Comparison of ENCODE assay signal across 1 cellular context in genomic region chr9:7785813-7786212, GRCh38.
A peak's percentile ranks its signal among the peaks of the same experiment; 100 is the strongest.
TF ChIP-seq lines count a peak whose summit lies in the region.

No MANE protein-coding gene starts in this region.

TF ChIP-seq in K562, 482 proteins besides CTCF, POLR2A, EP300 and RAD21 (continued from another document):
- TF ChIP-seq, protein P1, sequence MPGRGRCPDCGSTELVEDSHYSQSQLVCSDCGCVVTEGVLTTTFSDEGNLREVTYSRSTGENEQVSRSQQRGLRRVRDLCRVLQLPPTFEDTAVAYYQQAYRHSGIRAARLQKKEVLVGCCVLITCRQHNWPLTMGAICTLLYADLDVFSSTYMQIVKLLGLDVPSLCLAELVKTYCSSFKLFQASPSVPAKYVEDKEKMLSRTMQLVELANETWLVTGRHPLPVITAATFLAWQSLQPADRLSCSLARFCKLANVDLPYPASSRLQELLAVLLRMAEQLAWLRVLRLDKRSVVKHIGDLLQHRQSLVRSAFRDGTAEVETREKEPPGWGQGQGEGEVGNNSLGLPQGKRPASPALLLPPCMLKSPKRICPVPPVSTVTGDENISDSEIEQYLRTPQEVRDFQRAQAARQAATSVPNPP (IDR thresholded peaks at IDR 0.05; ENCODE audit: borderline replicate concordance, insufficient read depth, insufficient read length): no peak
- TF ChIP-seq, protein P2, sequence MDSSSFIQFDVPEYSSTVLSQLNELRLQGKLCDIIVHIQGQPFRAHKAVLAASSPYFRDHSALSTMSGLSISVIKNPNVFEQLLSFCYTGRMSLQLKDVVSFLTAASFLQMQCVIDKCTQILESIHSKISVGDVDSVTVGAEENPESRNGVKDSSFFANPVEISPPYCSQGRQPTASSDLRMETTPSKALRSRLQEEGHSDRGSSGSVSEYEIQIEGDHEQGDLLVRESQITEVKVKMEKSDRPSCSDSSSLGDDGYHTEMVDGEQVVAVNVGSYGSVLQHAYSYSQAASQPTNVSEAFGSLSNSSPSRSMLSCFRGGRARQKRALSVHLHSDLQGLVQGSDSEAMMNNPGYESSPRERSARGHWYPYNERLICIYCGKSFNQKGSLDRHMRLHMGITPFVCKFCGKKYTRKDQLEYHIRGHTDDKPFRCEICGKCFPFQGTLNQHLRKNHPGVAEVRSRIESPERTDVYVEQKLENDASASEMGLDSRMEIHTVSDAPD (CRISPR knock-in tag; IDR thresholded peaks at IDR 0.05): no peak
- TF ChIP-seq, protein P3, sequence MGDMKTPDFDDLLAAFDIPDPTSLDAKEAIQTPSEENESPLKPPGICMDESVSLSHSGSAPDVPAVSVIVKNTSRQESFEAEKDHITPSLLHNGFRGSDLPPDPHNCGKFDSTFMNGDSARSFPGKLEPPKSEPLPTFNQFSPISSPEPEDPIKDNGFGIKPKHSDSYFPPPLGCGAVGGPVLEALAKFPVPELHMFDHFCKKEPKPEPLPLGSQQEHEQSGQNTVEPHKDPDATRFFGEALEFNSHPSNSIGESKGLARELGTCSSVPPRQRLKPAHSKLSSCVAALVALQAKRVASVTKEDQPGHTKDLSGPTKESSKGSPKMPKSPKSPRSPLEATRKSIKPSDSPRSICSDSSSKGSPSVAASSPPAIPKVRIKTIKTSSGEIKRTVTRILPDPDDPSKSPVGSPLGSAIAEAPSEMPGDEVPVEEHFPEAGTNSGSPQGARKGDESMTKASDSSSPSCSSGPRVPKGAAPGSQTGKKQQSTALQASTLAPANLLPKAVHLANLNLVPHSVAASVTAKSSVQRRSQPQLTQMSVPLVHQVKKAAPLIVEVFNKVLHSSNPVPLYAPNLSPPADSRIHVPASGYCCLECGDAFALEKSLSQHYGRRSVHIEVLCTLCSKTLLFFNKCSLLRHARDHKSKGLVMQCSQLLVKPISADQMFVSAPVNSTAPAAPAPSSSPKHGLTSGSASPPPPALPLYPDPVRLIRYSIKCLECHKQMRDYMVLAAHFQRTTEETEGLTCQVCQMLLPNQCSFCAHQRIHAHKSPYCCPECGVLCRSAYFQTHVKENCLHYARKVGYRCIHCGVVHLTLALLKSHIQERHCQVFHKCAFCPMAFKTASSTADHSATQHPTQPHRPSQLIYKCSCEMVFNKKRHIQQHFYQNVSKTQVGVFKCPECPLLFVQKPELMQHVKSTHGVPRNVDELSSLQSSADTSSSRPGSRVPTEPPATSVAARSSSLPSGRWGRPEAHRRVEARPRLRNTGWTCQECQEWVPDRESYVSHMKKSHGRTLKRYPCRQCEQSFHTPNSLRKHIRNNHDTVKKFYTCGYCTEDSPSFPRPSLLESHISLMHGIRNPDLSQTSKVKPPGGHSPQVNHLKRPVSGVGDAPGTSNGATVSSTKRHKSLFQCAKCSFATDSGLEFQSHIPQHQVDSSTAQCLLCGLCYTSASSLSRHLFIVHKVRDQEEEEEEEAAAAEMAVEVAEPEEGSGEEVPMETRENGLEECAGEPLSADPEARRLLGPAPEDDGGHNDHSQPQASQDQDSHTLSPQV (IDR thresholded peaks at IDR 0.05): peak; percentile 94
- TF ChIP-seq XRCC3 (IDR thresholded peaks at IDR 0.05) (no peak), CREB3 (tag; conservative IDR thresholded peaks at IDR 0.05; ENCODE audit: low read depth) (peak; percentile 76; the same call in 1 of the 2 replicates), ZC3H8 (IDR thresholded peaks at IDR 0.05) (no peak), HNRNPUL1 (IDR thresholded peaks at IDR 0.05; ENCODE audit: low read length) (no peak), NR4A1 (CRISPR knock-in tag; IDR thresholded peaks at IDR 0.05) (no peak), NR4A1 (tag; IDR thresholded peaks at IDR 0.05) (peak; percentile 63; the same call in 1 of the 2 replicates), FOXJ2 (tag; IDR thresholded peaks at IDR 0.05) (no peak), MYC (IDR thresholded peaks at IDR 0.05; ENCODE audit: low read depth, low read length) (no peak), MYC (CRISPR knock-in tag; IDR thresholded peaks at IDR 0.05; ENCODE audit: borderline replicate concordance, low read depth) (no peak), ARID3B (CRISPR knock-in tag; IDR thresholded peaks at IDR 0.05; ENCODE audit: borderline replicate concordance) (no peak), ZFP36 (IDR thresholded peaks at IDR 0.05; ENCODE audit: low read depth, low read length, partially characterized antibody) (no peak), FOXP4 (CRISPR knock-in tag; IDR thresholded peaks at IDR 0.05; ENCODE audit: borderline replicate concordance) (no peak), NELFE (IDR thresholded peaks at IDR 0.05; ENCODE audit: insufficient read depth, insufficient read length) (no peak), ZNF57 (CRISPR knock-in tag; IDR thresholded peaks at IDR 0.05) (no peak), C11orf30 (IDR thresholded peaks at IDR 0.05; ENCODE audit: low read depth) (no peak), PTTG1 (tag; IDR thresholded peaks at IDR 0.05; ENCODE audit: low read depth) (0 out of 2 replicates have a peak, but pooled peaks have one; percentile 15), PYGO2 (tag; IDR thresholded peaks at IDR 0.05) (0 out of 2 replicates have a peak, but pooled peaks have one; percentile 49), MAFG (tag; conservative IDR thresholded peaks at IDR 0.05) (peak; percentile 65; the same call in 1 of the 2 replicates), THRAP3 (IDR thresholded peaks at IDR 0.05; ENCODE audit: borderline replicate concordance) (no peak), CTCFL (IDR thresholded peaks at IDR 0.05; ENCODE audit: borderline replicate concordance, insufficient read depth, low read depth, low read length, poor library complexity, severe bottlenecking) (no peak), ZNF584 (CRISPR knock-in tag; IDR thresholded peaks at IDR 0.05; ENCODE audit: low read depth) (no peak), JUND (IDR thresholded peaks at IDR 0.05; ENCODE audit: borderline replicate concordance, low read depth, low read length) (no peak), JUND (tag; IDR thresholded peaks at IDR 0.05; ENCODE audit: borderline replicate concordance, low read depth, low read length) (no peak), KLF13 (tag; IDR thresholded peaks at IDR 0.05; ENCODE audit: borderline replicate concordance, low read depth) (peak; percentile 35; the same call in 1 of the 2 replicates), PHF20 (IDR thresholded peaks at IDR 0.05; ENCODE audit: partially characterized antibody) (no peak), DMBX1 (CRISPR knock-in tag; IDR thresholded peaks at IDR 0.05; ENCODE audit: borderline replicate concordance) (0 out of 2 replicates have a peak, but pooled peaks have one; percentile 17), SMAD4 (CRISPR knock-in tag; conservative IDR thresholded peaks at IDR 0.05) (no peak), MEF2D (tag; conservative IDR thresholded peaks at IDR 0.05; ENCODE audit: low read depth) (peak; percentile 60; the same call in 1 of the 2 replicates), ZNF175 (CRISPR knock-in tag; IDR thresholded peaks at IDR 0.05; ENCODE audit: low read depth) (peak; percentile 73; the same call in 1 of the 2 replicates), MAFF (IDR thresholded peaks at IDR 0.05; ENCODE audit: low read length) (peak; percentile 43), FOXK2 (conservative IDR thresholded peaks at IDR 0.05 in 1 of 2, IDR thresholded peaks at IDR 0.05 in 1 of 2; ENCODE audit: low read depth in 2 of 2) (no peak)
- TF ChIP-seq, protein P4, sequence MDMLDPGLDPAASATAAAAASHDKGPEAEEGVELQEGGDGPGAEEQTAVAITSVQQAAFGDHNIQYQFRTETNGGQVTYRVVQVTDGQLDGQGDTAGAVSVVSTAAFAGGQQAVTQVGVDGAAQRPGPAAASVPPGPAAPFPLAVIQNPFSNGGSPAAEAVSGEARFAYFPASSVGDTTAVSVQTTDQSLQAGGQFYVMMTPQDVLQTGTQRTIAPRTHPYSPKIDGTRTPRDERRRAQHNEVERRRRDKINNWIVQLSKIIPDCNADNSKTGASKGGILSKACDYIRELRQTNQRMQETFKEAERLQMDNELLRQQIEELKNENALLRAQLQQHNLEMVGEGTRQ (CRISPR knock-in tag; IDR thresholded peaks at IDR 0.05): no peak
- TF ChIP-seq, protein P5, sequence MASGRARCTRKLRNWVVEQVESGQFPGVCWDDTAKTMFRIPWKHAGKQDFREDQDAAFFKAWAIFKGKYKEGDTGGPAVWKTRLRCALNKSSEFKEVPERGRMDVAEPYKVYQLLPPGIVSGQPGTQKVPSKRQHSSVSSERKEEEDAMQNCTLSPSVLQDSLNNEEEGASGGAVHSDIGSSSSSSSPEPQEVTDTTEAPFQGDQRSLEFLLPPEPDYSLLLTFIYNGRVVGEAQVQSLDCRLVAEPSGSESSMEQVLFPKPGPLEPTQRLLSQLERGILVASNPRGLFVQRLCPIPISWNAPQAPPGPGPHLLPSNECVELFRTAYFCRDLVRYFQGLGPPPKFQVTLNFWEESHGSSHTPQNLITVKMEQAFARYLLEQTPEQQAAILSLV (tag; IDR thresholded peaks at IDR 0.05): peak; percentile 25; the same call in 1 of the 2 replicates
- TF ChIP-seq, protein P6, sequence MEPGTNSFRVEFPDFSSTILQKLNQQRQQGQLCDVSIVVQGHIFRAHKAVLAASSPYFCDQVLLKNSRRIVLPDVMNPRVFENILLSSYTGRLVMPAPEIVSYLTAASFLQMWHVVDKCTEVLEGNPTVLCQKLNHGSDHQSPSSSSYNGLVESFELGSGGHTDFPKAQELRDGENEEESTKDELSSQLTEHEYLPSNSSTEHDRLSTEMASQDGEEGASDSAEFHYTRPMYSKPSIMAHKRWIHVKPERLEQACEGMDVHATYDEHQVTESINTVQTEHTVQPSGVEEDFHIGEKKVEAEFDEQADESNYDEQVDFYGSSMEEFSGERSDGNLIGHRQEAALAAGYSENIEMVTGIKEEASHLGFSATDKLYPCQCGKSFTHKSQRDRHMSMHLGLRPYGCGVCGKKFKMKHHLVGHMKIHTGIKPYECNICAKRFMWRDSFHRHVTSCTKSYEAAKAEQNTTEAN (CRISPR knock-in tag; IDR thresholded peaks at IDR 0.05): no peak
- TF ChIP-seq, protein P7, sequence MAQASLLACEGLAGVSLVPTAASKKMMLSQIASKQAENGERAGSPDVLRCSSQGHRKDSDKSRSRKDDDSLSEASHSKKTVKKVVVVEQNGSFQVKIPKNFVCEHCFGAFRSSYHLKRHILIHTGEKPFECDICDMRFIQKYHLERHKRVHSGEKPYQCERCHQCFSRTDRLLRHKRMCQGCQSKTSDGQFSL (CRISPR knock-in tag; IDR thresholded peaks at IDR 0.05): no peak
- TF ChIP-seq, protein P7 (tag; IDR thresholded peaks at IDR 0.05): no peak
- TF ChIP-seq, protein P8, sequence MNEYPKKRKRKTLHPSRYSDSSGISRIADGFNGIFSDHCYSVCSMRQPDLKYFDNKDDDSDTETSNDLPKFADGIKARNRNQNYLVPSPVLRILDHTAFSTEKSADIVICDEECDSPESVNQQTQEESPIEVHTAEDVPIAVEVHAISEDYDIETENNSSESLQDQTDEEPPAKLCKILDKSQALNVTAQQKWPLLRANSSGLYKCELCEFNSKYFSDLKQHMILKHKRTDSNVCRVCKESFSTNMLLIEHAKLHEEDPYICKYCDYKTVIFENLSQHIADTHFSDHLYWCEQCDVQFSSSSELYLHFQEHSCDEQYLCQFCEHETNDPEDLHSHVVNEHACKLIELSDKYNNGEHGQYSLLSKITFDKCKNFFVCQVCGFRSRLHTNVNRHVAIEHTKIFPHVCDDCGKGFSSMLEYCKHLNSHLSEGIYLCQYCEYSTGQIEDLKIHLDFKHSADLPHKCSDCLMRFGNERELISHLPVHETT (CRISPR knock-in tag; conservative IDR thresholded peaks at IDR 0.05 in 1 of 2, IDR thresholded peaks at IDR 0.05 in 1 of 2): peak in 1 of 2 experiments; percentile 59; a peak in 1 of 4 replicates
